ENCODE assay signal across 9 cellular contexts in the genomic region with DNA sequence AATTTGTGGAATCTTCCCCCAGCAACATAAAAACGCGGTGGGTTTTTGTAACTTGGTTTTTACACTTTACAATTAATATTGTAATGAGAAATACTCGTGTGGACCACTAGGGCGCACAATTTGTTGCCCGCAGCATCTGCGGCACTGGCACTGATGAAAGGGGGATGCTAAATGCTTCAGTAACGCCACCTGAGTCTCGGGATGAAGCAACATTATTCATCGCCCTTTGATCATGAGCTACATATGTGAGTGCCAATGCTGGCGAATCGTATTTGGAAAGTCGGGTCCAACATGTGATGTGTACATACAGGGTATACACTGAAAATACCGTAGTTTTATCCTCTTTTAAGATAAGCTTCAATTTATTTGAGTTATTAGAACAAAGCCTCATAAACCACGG. TPM values are rescaled to one million over a fixed set of nuclear protein-coding genes. Genes with fewer than 3 reads are reported as not detected.
DNase-seq lines count a peak whose midpoint lies in the region; FAIRE-seq and TF ChIP-seq lines count a peak whose summit lies in the region.
"Had no signal": no experiment of that assay in that cellular context is flagged by ENCODE, and none has a peak within 500 bp of the region (broad histone marks: within the 10 kb centered on the region; RNA-seq: fewer than 3 reads in every experiment).

No MANE protein-coding gene starts in this region.

- DNase-seq in GM03348 (ENCODE audit: low spot score) = peak; percentile 65
- DNase-seq in H7 = peak; percentile 78
- DNase-seq in NCI-H2107 (lab: John Stamatoyannopoulos, UW) = peak; percentile 82
- DNase-seq in activated CD4-positive, alpha-beta T cell treated with anti-CD3 and anti-CD28 coated beads, Interleukin-2, amount 50 U/mL, for 48 hours = peak; percentile 33 to 48
- DNase-seq in H1 (ENCODE audit: low read depth in 1 of 2, low spot score in 2 of 2) = no peak
- no peak for DNase-seq in uterus
- no peak for DNase-seq in EL

- H3K18ac ChIP-seq in H1 (ENCODE audit: extremely low read depth, low read length) = no peak overlapping the region

- no peak overlapping the region for H3K23ac ChIP-seq in H1 (ENCODE audit: insufficient read length)

- no peaks in the 10 kb centered on the region for H3K23me2 ChIP-seq in H1 (ENCODE audit: low read depth, low read length)

- TF ChIP-seq RAD21 in H1 (IDR thresholded peaks at IDR 0.05 in 1 of 2, conservative IDR thresholded peaks at IDR 0.05 in 1 of 2; ENCODE audit: low read depth in 2 of 2, low read length in 2 of 2) = peak; percentile 66 to 76

- no peak overlapping the region for H2BK120ac ChIP-seq in H1 (replicated peaks; ENCODE audit: low read depth, low read length)

- H3K27ac ChIP-seq in H1 (ENCODE audit: low read depth, low read length) (no peak overlapping the region), uterus (no peak overlapping the region)

- CTCF ChIA-PET in H1 (lab: Charles Lee; ENCODE audit: partially characterized antibody) = interaction anchor here (0.6 to 4.6 kb wide), 35 partner anchors 9 to 344 kb away, joined by 3 to 50 read pairs (median 3); no protein-coding TSS in a partner anchor

- no peak overlapping the region for H2BK5ac ChIP-seq in H1 (ENCODE audit: low read depth, low read length)

- no peaks in the 10 kb centered on the region for H3K36me3 Mint-ChIP-seq in nephron (ENCODE audit: low read depth)
- H3K36me3 Mint-ChIP-seq: activated naive CD8-positive, alpha-beta T cell had no signal

- H3K36me3 ChIP-seq in H7 (replicated peaks; ENCODE audit: control insufficient read depth, insufficient read depth, low read length) = no peaks in the 10 kb centered on the region
- no peaks in the 10 kb centered on the region for H3K36me3 ChIP-seq in H1 (ENCODE audit: control insufficient read depth in 2 of 4, insufficient read depth in 4 of 4, low read length in 3 of 4)
- no peaks in the 10 kb centered on the region for H3K36me3 ChIP-seq in uterus

- no peaks in the 10 kb centered on the region for H3K79me2 ChIP-seq in H1 (ENCODE audit: control insufficient read depth in 1 of 2, insufficient read depth in 2 of 2, low read length in 2 of 2)

- no peak overlapping the region for H3K4ac ChIP-seq in H1 (replicated peaks; ENCODE audit: insufficient read length, low read depth, low read length)

- H4K8ac ChIP-seq in H1 (ENCODE audit: extremely low read depth, insufficient read depth, low read length) = no peak overlapping the region

- POLR2A ChIA-PET in H1 (lab: Charles Lee; ENCODE audit: partially characterized antibody) = interaction anchor here (0.6 to 3.9 kb wide), 10 partner anchors 15 to 198 kb away, joined by 3 to 39 read pairs (median 4); a partner anchor contains a TSS

- H3K56ac ChIP-seq in H1 (replicated peaks; ENCODE audit: insufficient read length, low read depth, low read length) = no peak overlapping the region

- H2AK5ac ChIP-seq in H1 (ENCODE audit: low read depth, low read length) = no peak overlapping the region

- no peak overlapping the region for H3K27ac Mint-ChIP-seq in nephron
- H3K27ac Mint-ChIP-seq: activated naive CD8-positive, alpha-beta T cell had no signal

- H3K14ac ChIP-seq in H1 (ENCODE audit: insufficient read length) = no peak overlapping the region

- no peak for TF ChIP-seq POLR2A in H1 (IDR thresholded peaks at IDR 0.05; ENCODE audit: control extremely low read depth in 1 of 2, low read depth in 2 of 2, low read length in 2 of 2)
- no peak for TF ChIP-seq POLR2A in uterus (IDR thresholded peaks at IDR 0.05)

- no peaks in the 10 kb centered on the region for H4K20me1 ChIP-seq in H1 (replicated peaks in 1 of 2; ENCODE audit: control insufficient read depth in 1 of 2, insufficient read depth in 2 of 2, low read length in 2 of 2)

- H3K4me1 ChIP-seq in H1 (replicated peaks in 1 of 4; ENCODE audit: control insufficient read depth in 3 of 4, insufficient read depth in 4 of 4, low read length in 3 of 4) = peaks cover 0 to 5% (median 0%) of the 10 kb centered on the region in 4 experiments; a peak in 1 of 7 replicates
- no peaks in the 10 kb centered on the region for H3K4me1 ChIP-seq in uterus

- H3K9ac ChIP-seq in H1 (replicated peaks in 1 of 4; ENCODE audit: extremely low read depth in 1 of 4, low read depth in 3 of 4, low read length in 3 of 4) = no peak overlapping the region

- H2AFZ ChIP-seq in H1 (ENCODE audit: low read length) = no peak overlapping the region

- intact Hi-C loops in uterus (cut with DNase I; ENCODE audit: low total_unique reads) = no loop called here

- no peak overlapping the region for H3K4me3 Mint-ChIP-seq in nephron
- H3K4me3 Mint-ChIP-seq: activated naive CD8-positive, alpha-beta T cell had no signal

- H3K27me3 ChIP-seq in H7 (ENCODE audit: control insufficient read depth, insufficient read depth, low read length) (no peaks in the 10 kb centered on the region), H1 (replicated peaks in 1 of 4; ENCODE audit: control insufficient read depth in 3 of 4, extremely low read depth in 1 of 4, insufficient read depth in 3 of 4, low read length in 3 of 4) (no peaks in the 10 kb centered on the region), uterus (no peaks in the 10 kb centered on the region)

- FAIRE-seq in H1 (lab: Jason Lieb, UNC) = no peak

- H3K9me3 Mint-ChIP-seq in nephron = no peaks in the 10 kb centered on the region

- no peaks in the 10 kb centered on the region for H3K79me1 ChIP-seq in H1 (ENCODE audit: low read depth, low read length)

- H2BK15ac ChIP-seq in H1 (ENCODE audit: low read length) = no peak overlapping the region

- no peak overlapping the region for H3K4me2 ChIP-seq in H1 (ENCODE audit: insufficient read depth in 1 of 2, low read depth in 2 of 2, low read length in 2 of 2)

- H3K4me1 Mint-ChIP-seq in nephron = no peaks in the 10 kb centered on the region

- no peak for TF ChIP-seq EP300 in H1 (IDR thresholded peaks at IDR 0.05; ENCODE audit: borderline replicate concordance in 1 of 2, low read depth in 2 of 2, low read length in 2 of 2)

- WGBS in H1 (ENCODE audit: extremely low coverage in 1 of 2, insufficient coverage in 1 of 2, insufficient read length in 1 of 2, insufficient replicate concordance in 2 of 2, low coverage in 1 of 2, low lambda C conversion rate in 2 of 2, missing lambda C conversion rate in 1 of 2), 2 experiments = 65% methylated on average over 14 of the region's 14 CpGs; no CpG with 5 or more reads in 1 of the 2 experiments

- no peak overlapping the region for H4K91ac ChIP-seq in H1 (replicated peaks; ENCODE audit: insufficient read length, low read length)

- no peak overlapping the region for H3K4me3 ChIP-seq in H7 (ENCODE audit: insufficient read depth, low read depth, low read length)
- H3K4me3 ChIP-seq in H1 (ENCODE audit: extremely low read depth in 1 of 4, insufficient read depth in 2 of 4, low read depth in 3 of 4, low read length in 4 of 4) = no peak overlapping the region
- no peak overlapping the region for H3K4me3 ChIP-seq in uterus

- TF ChIP-seq CTCF in H1 (IDR thresholded peaks at IDR 0.05; ENCODE audit: control extremely low read depth in 1 of 3, insufficient read depth in 1 of 3, low read depth in 1 of 3, low read length in 3 of 3) = peak; percentile 48 to 67 (median 61)
- TF ChIP-seq CTCF in nephron (IDR thresholded peaks at IDR 0.05; ENCODE audit: unreplicated experiment in 3 of 3) = peak; percentile 10 to 41 (median 17)
- peak; percentile 37 to 45 (median 42) for TF ChIP-seq CTCF in uterus (IDR thresholded peaks at IDR 0.05)

- no peaks in the 10 kb centered on the region for H3K27me3 Mint-ChIP-seq in nephron (ENCODE audit: low read depth)

- H4K5ac ChIP-seq in H1 (ENCODE audit: insufficient read length, low read depth, low read length) = no peak overlapping the region

- H2BK12ac ChIP-seq in H1 (ENCODE audit: low read depth, low read length) = no peak overlapping the region

- no peak overlapping the region for H2BK20ac ChIP-seq in H1 (ENCODE audit: low read length)

- no peaks in the 10 kb centered on the region for H3K9me3 ChIP-seq in H1 (ENCODE audit: insufficient read depth in 2 of 2, low read depth in 1 of 2, low read length in 1 of 2)
- H3K9me3 ChIP-seq in uterus = no peaks in the 10 kb centered on the region

TF ChIP-seq in H1, 55 proteins besides CTCF, POLR2A, EP300 and RAD21:
- TF ChIP-seq ASH2L (IDR thresholded peaks at IDR 0.05; ENCODE audit: low read length) (no peak), CEBPB (IDR thresholded peaks at IDR 0.05; ENCODE audit: low read depth, low read length) (peak; percentile 77)

RNA-seq across cellular contexts. Expression of a gene that starts 34.2 kb away (rescaled TPM):
- 8.7 and 11.6 TPM in 2 replicates for total RNA-seq in H7 (2014; rRNA removed; shearing (Covaris generic))
- total RNA-seq in H1 (2021; fragmentation: NEBNext Ultra II Directional; extraction: Animal tissue kit (Norgen Biotek cat#: 25700)) = 28.8 and 33.6 TPM in 2 replicates
- polyA plus RNA-seq in H1 (2011; rRNA removed) = 11.7 and 17.5 TPM in 2 replicates
- polyA plus RNA-seq in H1 (2011; cell fraction: cytosol; rRNA removed) = 33.1 TPM
- polyA plus RNA-seq in H1 (2011; cell fraction: nucleus; rRNA removed) = 6.2 TPM
- 18.0 to 39.2 TPM (median 20.0 TPM) in 4 replicates for polyA plus RNA-seq in H1 (2012, experiment 1 of 2)
- polyA plus RNA-seq in H1 (2012, experiment 2 of 2) = 6.5 TPM
- 42.7 TPM for polyA plus RNA-seq in H1 (2013, experiment 1 of 2)
- 43.3 TPM for polyA plus RNA-seq in H1 (2013, experiment 2 of 2)
- polyA minus RNA-seq in H1 (2011; rRNA and poly(A)+ RNA removed) = 6.9 and 7.0 TPM in 2 replicates
- polyA minus RNA-seq in H1 (2011; cell fraction: cytosol; rRNA and poly(A)+ RNA removed) = 4.6 TPM
- polyA minus RNA-seq in H1 (2011; cell fraction: nucleus; rRNA and poly(A)+ RNA removed) = 26.7 TPM
- total RNA-seq in uterus = 100 to 1,000 TPM in 1 of 4 donors, 10 to 100 TPM in 3; 12.3 to 194 (median 36.4) TPM

Comparison
In these comparisons a context has a peak if more than half of its experiments do, and no peak if none do; other contexts are left out.
1. DNase-seq: peak in GM03348 (single experiment), H7 (single experiment), NCI-H2107 (single experiment) and activated CD4-positive, alpha-beta T cell treated with anti-CD3 and anti-CD28 coated beads, Interleukin-2, amount 50 U/mL, for 48 hours (2 of 2); none in H1 (0 of 2), uterus (0 of 2) and EL (single experiment).
2. Peak in every context shown above with its lines, with median percentiles within 50 percentile points of each other: CTCF ChIP-seq.